In genomic region chr4:74206088-74206826, GRCh38 we compare ENCODE assay signal across 8 cellular contexts. TPM values are rescaled to one million over a fixed set of nuclear protein-coding genes. Genes with fewer than 3 reads are reported as not detected.
A peak's percentile ranks its signal among the peaks of the same experiment; 100 is the strongest.
DNase-seq lines count a peak whose midpoint lies in the region; ATAC-seq and TF ChIP-seq lines count a peak whose summit lies in the region.

No MANE protein-coding gene starts in this region.

- no peak overlapping the region for H3K4me3 Mint-ChIP-seq in WTC11

- peaks cover 11% of the 10 kb centered on the region for H3K4me1 Mint-ChIP-seq in WTC11

- POLR2A ChIA-PET in WTC11 (lab: Charles Lee): no interaction called here

- H3K27ac Mint-ChIP-seq in WTC11: no peak overlapping the region

- peaks cover 3% of the 10 kb centered on the region; the same call in 1 of the 2 replicates for H3K9me3 Mint-ChIP-seq in WTC11

- DNase-seq in GM03348 (ENCODE audit: low spot score): peak; percentile 47
- DNase-seq in coronary artery (ENCODE audit: low spot score): no peak
- no peak for DNase-seq in NCI-H187 treated with DMSO at 0.1 percent for 48 hours (lab: John Stamatoyannopoulos, UW)
- DNase-seq in NCI-H2107 treated with DMSO at 0.1 percent for 48 hours (lab: John Stamatoyannopoulos, UW; ENCODE audit: unreplicated experiment): no peak
- no peak for DNase-seq in NCI-H526 (lab: John Stamatoyannopoulos, UW)
- DNase-seq in WTC11 (ENCODE audit: low spot score): no peak

- peak overlapping the region; percentile 68 to 76 for H3K27ac ChIP-seq in coronary artery

- CTCF ChIA-PET in WTC11 (lab: Charles Lee): no interaction called here

- ATAC-seq in GM21390 (IDR thresholded peaks at IDR 0.05; ENCODE audit: unreplicated experiment): peak; percentile 78
- peak; percentile 90 for ATAC-seq in HG03571 (IDR thresholded peaks at IDR 0.05; ENCODE audit: unreplicated experiment)
- no peak for ATAC-seq in WTC11

- TF ChIP-seq CTCF in coronary artery (IDR thresholded peaks at IDR 0.05) (no peak), WTC11 (IDR thresholded peaks at IDR 0.05) (no peak)

- H3K36me3 Mint-ChIP-seq in WTC11: no peaks in the 10 kb centered on the region

- peak overlapping the region; percentile 31 for H3K4me3 ChIP-seq in coronary artery

- no peaks in the 10 kb centered on the region for H3K27me3 Mint-ChIP-seq in WTC11 (ENCODE audit: low read depth)

TF ChIP-seq in WTC11, 78 proteins besides CTCF, POLR2A, EP300 and RAD21:
- no peak for TF ChIP-seq ZMAT4 (CRISPR knock-in tag; IDR thresholded peaks at IDR 0.05)
- no peak for TF ChIP-seq ZNF219 (CRISPR knock-in tag; IDR thresholded peaks at IDR 0.05; ENCODE audit: borderline replicate concordance)

RNA-seq across cellular contexts. Expression of gene MTHFD2L, which starts 48.3 kb away (rescaled TPM):
- total RNA-seq in WTC11 (2021): 9.4 to 10.6 TPM (median 10.5 TPM) in 3 replicates
